Comparison of ENCODE assay signal across 32 cellular contexts in genomic region chr1:185200889-185201288, GRCh38.
"Had no signal": no experiment of that assay in that cellular context is flagged by ENCODE, and none has a peak within 500 bp of the region (broad histone marks: within the 10 kb centered on the region; RNA-seq: fewer than 3 reads in every experiment).

No MANE protein-coding gene starts in this region.

- H3K4me1 Mint-ChIP-seq: mesothelial cell of epicardium; neural crest cell; stimulated activated naive CD8-positive, alpha-beta T cell treated with anti-CD3 and anti-CD28 coated beads, Interleukin-15, amount 100 ng/mL, for 72 hours had no signal

- ATAC-seq: foreskin keratinocyte; gastroesophageal sphincter; heart left ventricle; left colon; left ventricle myocardium superior; lower lobe of right lung; mucosa of descending colon; natural killer cell treated with Interleukin-12 subunit alpha and Interleukin-12 subunit beta and Interleukin-15 and Interleukin-18, amount 100 ng/mL, for 72 hours; sciatic nerve; stimulated activated naive CD8-positive, alpha-beta T cell treated with anti-CD3 and anti-CD28 coated beads, Interleukin-15, amount 100 ng/mL, for 72 hours had no signal

- H3K27me3 ChIP-seq: colonic mucosa, esophagus muscularis mucosa, foreskin keratinocyte, gastroesophageal sphincter, heart left ventricle, hepatocyte, right atrium auricular region, thyroid gland had no signal

- H3K27ac Mint-ChIP-seq: dendritic cell treated with granulocyte-macrophage colony-stimulating factor and Interleukin-4, amounts not matched to agents 40 ng/mL and 50 ng/mL, for 4 days; mesothelial cell of epicardium; naive B cell; natural killer cell treated with Interleukin-12 subunit alpha and Interleukin-12 subunit beta and Interleukin-15 and Interleukin-18, amount 100 ng/mL, for 72 hours; type B pancreatic cell had no signal

- FAIRE-seq: endothelial cell of umbilical vein, islet of Langerhans had no signal

- H3K4me2 ChIP-seq: hepatocyte, smooth muscle cell had no signal

- H2AFZ ChIP-seq: hepatocyte had no signal

- H3K27ac ChIP-seq: colonic mucosa, esophagus muscularis mucosa, foreskin keratinocyte, gastroesophageal sphincter, heart left ventricle, hepatocyte, lower lobe of right lung, prostate gland, right atrium auricular region, thyroid gland had no signal

- H3K79me2 ChIP-seq: hepatocyte had no signal

- H3K27me3 Mint-ChIP-seq: dendritic cell treated with granulocyte-macrophage colony-stimulating factor and Interleukin-4, amounts not matched to agents 40 ng/mL and 50 ng/mL, for 4 days; naive B cell; natural killer cell treated with Interleukin-12 subunit alpha and Interleukin-12 subunit beta and Interleukin-15 and Interleukin-18, amount 100 ng/mL, for 72 hours; stimulated activated naive CD8-positive, alpha-beta T cell treated with anti-CD3 and anti-CD28 coated beads, Interleukin-15, amount 100 ng/mL, for 72 hours; type B pancreatic cell had no signal

- DNase-seq: colonic mucosa; effector CD8-positive, alpha-beta T cell; foreskin keratinocyte; heart left ventricle; kidney glomerular epithelial cell; left colon; left ventricle myocardium superior; lower lobe of right lung; mucosa of descending colon; naive B cell; nucleus accumbens; stimulated activated CD4-positive, alpha-beta T cell treated with anti-CD3 and anti-CD28 coated beads, Interleukin-12 subunit alpha, Interleukin-12 subunit beta, amount 100 ng/mL, for 4 hours; stimulated activated CD4-positive, alpha-beta T cell treated with anti-CD3 and anti-CD28 coated beads, Interleukin-1b, Interleukin-23, amount 100 ng/mL, for 48 hours; stimulated activated CD4-positive, alpha-beta T cell treated with anti-CD3 and anti-CD28 coated beads, Interleukin-4, amount 100 ng/mL, for 1 hour; stimulated activated CD8-positive, alpha-beta memory T cell treated with anti-CD3 and anti-CD28 coated beads, Interleukin-4, amount 100 ng/mL, for 48 hours; stimulated activated naive CD4-positive, alpha-beta T cell; stimulated activated naive CD8-positive, alpha-beta T cell treated with anti-CD3 and anti-CD28 coated beads, Interleukin-15, amount 100 ng/mL, for 72 hours; thyroid gland had no signal

- H3K36me3 ChIP-seq: colonic mucosa, lower lobe of right lung, prostate gland, right atrium auricular region had no signal

- H3K4me1 ChIP-seq: colonic mucosa, esophagus muscularis mucosa, foreskin keratinocyte, gastroesophageal sphincter, heart left ventricle, lower lobe of right lung, prostate gland, right atrium auricular region, thyroid gland had no signal

- H3K4me3 ChIP-seq: colonic mucosa, esophagus muscularis mucosa, gastroesophageal sphincter, heart left ventricle, hepatocyte, lower lobe of right lung, mucosa of descending colon, prostate gland, right atrium auricular region, smooth muscle cell, thyroid gland had no signal

- H3K9me3 ChIP-seq: colonic mucosa, esophagus muscularis mucosa, mucosa of descending colon, prostate gland, thyroid gland had no signal

- H3K4me3 Mint-ChIP-seq: dendritic cell treated with granulocyte-macrophage colony-stimulating factor and Interleukin-4, amounts not matched to agents 40 ng/mL and 50 ng/mL, for 4 days; mesothelial cell of epicardium; naive B cell; natural killer cell treated with Interleukin-12 subunit alpha and Interleukin-12 subunit beta and Interleukin-15 and Interleukin-18, amount 100 ng/mL, for 72 hours; neural crest cell; stimulated activated naive CD8-positive, alpha-beta T cell treated with anti-CD3 and anti-CD28 coated beads, Interleukin-15, amount 100 ng/mL, for 72 hours; type B pancreatic cell had no signal
